ENCODE assay signal across 15 cellular contexts in genomic region chr1:11970441-11971185, GRCh38.
"Had no signal": no experiment of that assay in that cellular context is flagged by ENCODE, and none has a peak within 500 bp of the region (broad histone marks: within the 10 kb centered on the region; RNA-seq: fewer than 3 reads in every experiment).

No MANE protein-coding gene starts in this region.

- H3K4me3 ChIP-seq: colonic mucosa, lung, upper lobe of left lung, uterus had no signal

- ATAC-seq: foreskin keratinocyte, left colon, left ventricle myocardium superior, right cardiac atrium had no signal

- H3K27ac Mint-ChIP-seq: nephron had no signal

- DNase-seq: colonic mucosa; dermis blood vessel endothelial cell; foreskin keratinocyte; left colon; left ventricle myocardium superior; mesenchymal stem cell; naive B cell; right cardiac atrium; small intestine; stimulated activated CD4-positive, alpha-beta T cell treated with anti-CD3 and anti-CD28 coated beads, Interleukin-12 subunit alpha, Interleukin-12 subunit beta, amount 100 ng/mL, for 4 hours; stimulated activated naive CD4-positive, alpha-beta T cell treated with Interleukin-2 at 50 U/mL for 16 hours; upper lobe of left lung; uterus had no signal

- H3K4me1 ChIP-seq: colonic mucosa, upper lobe of left lung, uterus had no signal

- H3K27me3 ChIP-seq: colonic mucosa, foreskin keratinocyte, upper lobe of left lung, uterus had no signal

- H3K4me1 Mint-ChIP-seq: nephron had no signal

- H3K27me3 Mint-ChIP-seq: naive B cell had no signal

- H3K27ac ChIP-seq: colonic mucosa, foreskin keratinocyte, upper lobe of left lung, uterus had no signal

- H3K9me3 ChIP-seq: colonic mucosa, upper lobe of left lung, uterus had no signal

- H3K4me3 Mint-ChIP-seq: naive B cell, nephron had no signal

- H3K9me3 Mint-ChIP-seq: naive B cell, nephron had no signal

- H3K36me3 ChIP-seq: uterus had no signal
